Comparison of ENCODE assay signal across 8 cellular contexts in genomic region chr1:120175688-120176087, GRCh38. TPM values are rescaled to one million over a fixed set of nuclear protein-coding genes. Genes with fewer than 3 reads are reported as not detected.
DNase-seq lines count a peak whose midpoint lies in the region; ATAC-seq and TF ChIP-seq lines count a peak whose summit lies in the region.
"Not testable (repeated sequence)": the region's sequence is repeated elsewhere in the genome, so short reads cannot be mapped to it uniquely, and the experiment has no call there.

No MANE protein-coding gene starts in this region.

- peak overlapping the region; percentile 94 for H3K4me3 Mint-ChIP-seq in progenitor cell of endocrine pancreas (ENCODE audit: low read depth)

- peak; percentile 9 for ATAC-seq in left lung
- not testable (repeated sequence) for ATAC-seq in aorta (ENCODE audit: low FRiP score)

- not testable (repeated sequence) for TF ChIP-seq CTCF in ascending aorta (IDR thresholded peaks at IDR 0.05); esophagus squamous epithelium (IDR thresholded peaks at IDR 0.05); left lung (IDR thresholded peaks at IDR 0.05); progenitor cell of endocrine pancreas (IDR thresholded peaks at IDR 0.05; ENCODE audit: unreplicated experiment)

- peak overlapping the region; percentile 98 for H3K27ac Mint-ChIP-seq in progenitor cell of endocrine pancreas

- not testable (repeated sequence) for TF ChIP-seq POLR2A in esophagus squamous epithelium (IDR thresholded peaks at IDR 0.05)

- intact Hi-C loops in ascending aorta (cut with DNase I); esophagus squamous epithelium (cut with DNase I); left lung (cut with DNase I); aorta (cut with DNase I): not testable (repeated sequence)

- peak overlapping the region; percentile 87 to 95 for H3K4me3 ChIP-seq in ascending aorta
- peak overlapping the region; percentile 67 to 97 (median 82) for H3K4me3 ChIP-seq in esophagus squamous epithelium
- peak overlapping the region; percentile 65 to 92 for H3K4me3 ChIP-seq in left lung
- H3K4me3 ChIP-seq in aorta (ENCODE audit: low read length in 2 of 2), result peak overlapping the region; percentile 30 to 72

- WGBS in esophagus squamous epithelium, 2 donors, result 2 to 3% methylated on average over 7 of the region's 7 CpGs
- WGBS in aorta, 2 donors, result 0 to 2% methylated on average over 7 of the region's 7 CpGs

- H3K36me3 Mint-ChIP-seq in progenitor cell of endocrine pancreas (ENCODE audit: insufficient read depth), result not testable (repeated sequence)

- H3K27ac ChIP-seq in ascending aorta, result peak overlapping the region; percentile 89
- H3K27ac ChIP-seq in esophagus squamous epithelium, result peak overlapping the region; percentile 88 to 98 (median 90)
- peak overlapping the region; percentile 90 to 96 for H3K27ac ChIP-seq in left lung
- not testable (repeated sequence) for H3K27ac ChIP-seq in aorta (ENCODE audit: low read depth in 1 of 2, low read length in 2 of 2)

- not testable (repeated sequence) for H3K36me3 ChIP-seq in ascending aorta; esophagus squamous epithelium; left lung; aorta (ENCODE audit: control insufficient read depth in 1 of 2, insufficient read depth in 2 of 2, low read length in 1 of 2)

- H3K4me1 ChIP-seq in ascending aorta; left lung; aorta (ENCODE audit: control insufficient read depth in 1 of 2, insufficient read depth in 2 of 2, low read length in 2 of 2): not testable (repeated sequence)
- H3K4me1 ChIP-seq in esophagus squamous epithelium, result peaks cover 0 to 33% (median 11%) of the 10 kb centered on the region in 3 donors

- not testable (repeated sequence) for H3K4me1 Mint-ChIP-seq in progenitor cell of endocrine pancreas (ENCODE audit: low read depth)

- not testable (repeated sequence) for H3K27me3 ChIP-seq in ascending aorta; esophagus squamous epithelium; left lung; aorta (ENCODE audit: control insufficient read depth in 1 of 2, insufficient read depth in 2 of 2, low read length in 1 of 2)

- H3K9me3 ChIP-seq in ascending aorta; esophagus squamous epithelium; left lung; aorta (ENCODE audit: control insufficient read depth, low read length): not testable (repeated sequence)

- not testable (repeated sequence) for H3K27me3 Mint-ChIP-seq in progenitor cell of endocrine pancreas

- not testable (repeated sequence) for H3K9me3 Mint-ChIP-seq in progenitor cell of endocrine pancreas (ENCODE audit: low read depth)

- peak; percentile 17 for DNase-seq in EL
- peak; percentile 18 for DNase-seq in HuH-7.5 (ENCODE audit: low spot score)
- DNase-seq in SW480 (ENCODE audit: low spot score), result peak; percentile 16
- not testable (repeated sequence) for DNase-seq in ascending aorta (ENCODE audit: low spot score in 2 of 2); esophagus squamous epithelium (lab: John Stamatoyannopoulos, UW); left lung; progenitor cell of endocrine pancreas (ENCODE audit: low spot score, unreplicated experiment); aorta

RNA-seq across cellular contexts. Expression of gene SEC22B, which starts 0.6 kb away (rescaled TPM):
- total RNA-seq in ascending aorta (16.8 TPM), esophagus squamous epithelium (10 to 100 TPM in 3 of 4 donors, 1 to 10 TPM in 1; 9.4 to 20.0 (median 15.1) TPM), left lung (10 to 100 TPM; 35.8 to 36.1 TPM), progenitor cell of endocrine pancreas (28.1 and 29.8 TPM in 2 replicates), aorta (10 to 100 TPM; 34.2 to 39.7 TPM)
- 10 to 100 TPM; 23.7 to 26.6 TPM for polyA plus RNA-seq in aorta
